18 cellular contexts compared by ENCODE assay signal in the genomic region with DNA sequence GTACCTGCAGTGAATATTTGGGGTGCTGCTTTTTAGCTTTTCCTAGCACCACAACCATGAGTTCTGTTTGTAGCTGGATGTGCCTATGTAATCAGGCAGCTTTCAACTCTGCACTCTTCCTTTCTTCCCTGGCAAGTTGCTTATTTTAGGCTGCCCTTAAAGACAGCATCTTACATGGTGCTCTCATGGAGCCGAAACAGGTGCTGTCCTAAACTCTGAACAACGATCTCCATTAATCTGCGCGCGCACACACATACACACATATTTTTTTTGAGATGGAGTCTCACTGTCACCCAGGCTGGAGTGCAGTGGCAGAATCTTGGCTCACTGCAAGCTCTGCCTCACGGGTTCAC. TPM values are rescaled to one million over a fixed set of nuclear protein-coding genes. Genes with fewer than 3 reads are reported as not detected.
A peak's percentile ranks its signal among the peaks of the same experiment; 100 is the strongest.
DNase-seq lines count a peak whose midpoint lies in the region; ATAC-seq and TF ChIP-seq lines count a peak whose summit lies in the region.
"Had no signal": no experiment of that assay in that cellular context is flagged by ENCODE, and none has a peak within 500 bp of the region (broad histone marks: within the 10 kb centered on the region; RNA-seq: fewer than 3 reads in every experiment).

No MANE protein-coding gene starts in this region.

- CTCF ChIA-PET in activated CD8-positive, alpha-beta memory T cell treated with anti-CD3 and anti-CD28 coated beads, Interleukin-2, amount 10 ng/mL, durations not matched to agents 7 days and 5 days (lab: Charles Lee): no interaction called here

- no peaks in the 10 kb centered on the region for H3K9me3 Mint-ChIP-seq in activated CD8-positive, alpha-beta memory T cell treated with anti-CD3 and anti-CD28 coated beads, Interleukin-2, amount 10 ng/mL, durations not matched to agents 7 days and 5 days (ENCODE audit: low read depth)
- H3K9me3 Mint-ChIP-seq in HFFc6 (no peaks in the 10 kb centered on the region), mesothelial cell of epicardium (no peaks in the 10 kb centered on the region)
- no peaks in the 10 kb centered on the region for H3K9me3 Mint-ChIP-seq in activated T-helper 1 cell treated with anti-CD3 and anti-CD28 coated beads, Interleukin-12 subunit alpha, Interleukin-12 subunit beta, Interleukin-2, Interleukin-4 antibody, amounts not matched to agents 30 ng/mL and 10 ng/mL and 1 ng/mL, durations not matched to agents 14 hours and 24 hours and 36 hours
- H3K9me3 Mint-ChIP-seq: CD14-positive monocyte, H9 had no signal

- no peaks in the 10 kb centered on the region for H3K27me3 Mint-ChIP-seq in activated CD8-positive, alpha-beta memory T cell treated with anti-CD3 and anti-CD28 coated beads, Interleukin-2, amount 10 ng/mL, durations not matched to agents 7 days and 5 days
- H3K27me3 Mint-ChIP-seq in HFFc6 (ENCODE audit: insufficient read depth) (peaks cover 5% of the 10 kb centered on the region), mesothelial cell of epicardium (ENCODE audit: low read depth) (no peaks in the 10 kb centered on the region)
- H3K27me3 Mint-ChIP-seq in activated T-helper 1 cell treated with anti-CD3 and anti-CD28 coated beads, Interleukin-12 subunit alpha, Interleukin-12 subunit beta, Interleukin-2, Interleukin-4 antibody, amounts not matched to agents 30 ng/mL and 10 ng/mL and 1 ng/mL, durations not matched to agents 14 hours and 24 hours and 36 hours (ENCODE audit: insufficient read depth): no peaks in the 10 kb centered on the region

- H3K4me3 Mint-ChIP-seq in activated CD8-positive, alpha-beta memory T cell treated with anti-CD3 and anti-CD28 coated beads, Interleukin-2, amount 10 ng/mL, durations not matched to agents 7 days and 5 days: no peak overlapping the region
- H3K4me3 Mint-ChIP-seq in HFFc6 (no peak overlapping the region), mesothelial cell of epicardium (no peak overlapping the region)
- no peak overlapping the region for H3K4me3 Mint-ChIP-seq in activated T-helper 1 cell treated with anti-CD3 and anti-CD28 coated beads, Interleukin-12 subunit alpha, Interleukin-12 subunit beta, Interleukin-2, Interleukin-4 antibody, amounts not matched to agents 30 ng/mL and 10 ng/mL and 1 ng/mL, durations not matched to agents 14 hours and 24 hours and 36 hours
- H3K4me3 Mint-ChIP-seq: CD14-positive monocyte, H9 had no signal

- DNase-seq in activated CD8-positive, alpha-beta memory T cell treated with anti-CD3 and anti-CD28 coated beads, Interleukin-2, amount 50 U/mL, for 48 hours: peak; percentile 55
- DNase-seq in activated CD8-positive, alpha-beta memory T cell treated with anti-CD3 and anti-CD28 coated beads, Interleukin-2, amount 10 ng/mL, durations not matched to agents 7 days and 5 days: no peak
- DNase-seq in HFFc6 (no peak), mesothelial cell of epicardium (ENCODE audit: low spot score in 2 of 2, unreplicated experiment in 2 of 2) (no peak), NAMALWA (ENCODE audit: low spot score) (no peak)
- no peak for DNase-seq in activated T-helper 1 cell treated with anti-CD3 and anti-CD28 coated beads, Interleukin-12 subunit alpha, Interleukin-12 subunit beta, Interleukin-2, Interleukin-4 antibody, amounts not matched to agents 30 ng/mL and 10 ng/mL and 1 ng/mL, durations not matched to agents 14 hours and 24 hours and 36 hours (ENCODE audit: low spot score)
- DNase-seq: ACHN; DND-41; H9; KBM-7; mucosa of descending colon; NCI-H1092 treated with DMSO at 0.1 percent for 48 hours; stimulated activated naive CD4-positive, alpha-beta T cell treated with Interleukin-2 at 50 U/mL for 16 hours; upper lobe of left lung had no signal

- TF ChIP-seq CTCF in HFFc6 (IDR thresholded peaks at IDR 0.05): no peak
- no peak for TF ChIP-seq CTCF in mesothelial cell of epicardium (IDR thresholded peaks at IDR 0.05; ENCODE audit: unreplicated experiment)

- peaks cover 58% of the 10 kb centered on the region for H3K4me1 Mint-ChIP-seq in activated CD8-positive, alpha-beta memory T cell treated with anti-CD3 and anti-CD28 coated beads, Interleukin-2, amount 10 ng/mL, durations not matched to agents 7 days and 5 days
- H3K4me1 Mint-ChIP-seq in HFFc6 (ENCODE audit: low read depth): peaks cover 74% of the 10 kb centered on the region
- H3K4me1 Mint-ChIP-seq in activated T-helper 1 cell treated with anti-CD3 and anti-CD28 coated beads, Interleukin-12 subunit alpha, Interleukin-12 subunit beta, Interleukin-2, Interleukin-4 antibody, amounts not matched to agents 30 ng/mL and 10 ng/mL and 1 ng/mL, durations not matched to agents 14 hours and 24 hours and 36 hours (ENCODE audit: low read depth): peaks cover 65% of the 10 kb centered on the region
- H3K4me1 Mint-ChIP-seq in mesothelial cell of epicardium: peaks cover 49% of the 10 kb centered on the region

- intact Hi-C loops in activated T-helper 1 cell treated with anti-CD3 and anti-CD28 coated beads, Interleukin-12 subunit alpha, Interleukin-12 subunit beta, Interleukin-2, Interleukin-4 antibody, amounts not matched to agents 30 ng/mL and 10 ng/mL and 1 ng/mL, durations not matched to agents 14 hours and 24 hours and 36 hours (cut with micrococcal nuclease): loop anchor here (10.0 kb wide), 2 partner anchors 372 to 472 kb away; no protein-coding TSS in a partner anchor

- ATAC-seq in activated CD8-positive, alpha-beta memory T cell treated with anti-CD3 and anti-CD28 coated beads, Interleukin-2, amount 10 ng/mL, durations not matched to agents 7 days and 5 days: no peak
- ATAC-seq in activated CD4-positive, CD25-positive, alpha-beta regulatory T cell treated with anti-CD3 and anti-CD28 coated beads, Interleukin-2, amount 50 U/mL, for 24 hours: no peak
- ATAC-seq in GM21381 (IDR thresholded peaks at IDR 0.05; ENCODE audit: unreplicated experiment): no peak
- ATAC-seq: gastroesophageal sphincter, mucosa of descending colon had no signal

- H3K27ac Mint-ChIP-seq in activated CD8-positive, alpha-beta memory T cell treated with anti-CD3 and anti-CD28 coated beads, Interleukin-2, amount 10 ng/mL, durations not matched to agents 7 days and 5 days: no peak overlapping the region
- H3K27ac Mint-ChIP-seq in HFFc6 (peak overlapping the region; percentile 3), mesothelial cell of epicardium (peak overlapping the region; percentile 77)
- peak overlapping the region; percentile 43 for H3K27ac Mint-ChIP-seq in activated T-helper 1 cell treated with anti-CD3 and anti-CD28 coated beads, Interleukin-12 subunit alpha, Interleukin-12 subunit beta, Interleukin-2, Interleukin-4 antibody, amounts not matched to agents 30 ng/mL and 10 ng/mL and 1 ng/mL, durations not matched to agents 14 hours and 24 hours and 36 hours

- peaks cover 47% of the 10 kb centered on the region for H3K36me3 Mint-ChIP-seq in activated CD8-positive, alpha-beta memory T cell treated with anti-CD3 and anti-CD28 coated beads, Interleukin-2, amount 10 ng/mL, durations not matched to agents 7 days and 5 days
- H3K36me3 Mint-ChIP-seq in HFFc6 (ENCODE audit: low read depth) (peaks cover 37% of the 10 kb centered on the region), mesothelial cell of epicardium (peaks cover 17% of the 10 kb centered on the region)
- peaks cover 53% of the 10 kb centered on the region for H3K36me3 Mint-ChIP-seq in activated T-helper 1 cell treated with anti-CD3 and anti-CD28 coated beads, Interleukin-12 subunit alpha, Interleukin-12 subunit beta, Interleukin-2, Interleukin-4 antibody, amounts not matched to agents 30 ng/mL and 10 ng/mL and 1 ng/mL, durations not matched to agents 14 hours and 24 hours and 36 hours (ENCODE audit: low read depth)

RNA-seq across cellular contexts. Expression of a gene that starts 9.1 kb away (rescaled TPM):
- 1,000 to 10,000 TPM; 1,245 to 1,320 TPM for total RNA-seq in activated CD8-positive, alpha-beta memory T cell treated with anti-CD3 and anti-CD28 coated beads, Interleukin-2, amount 10 ng/mL, durations not matched to agents 7 days and 5 days
- total RNA-seq in HFFc6 (2021; fragmentation: NEBNext Ultra II Directional; extraction: Animal tissue kit (Norgen Biotek cat#: 25700)): 1,000 to 10,000 TPM; 1,111 to 1,416 (median 1,288) TPM
- 1,627 and 1,651 TPM in 2 replicates for total RNA-seq in activated T-helper 1 cell treated with anti-CD3 and anti-CD28 coated beads, Interleukin-12 subunit alpha, Interleukin-12 subunit beta, Interleukin-2, Interleukin-4 antibody, amounts not matched to agents 30 ng/mL and 10 ng/mL and 1 ng/mL, durations not matched to agents 14 hours and 24 hours and 36 hours
- total RNA-seq in mesothelial cell of epicardium: 1,414 to 1,482 TPM (median 1,481 TPM) in 3 replicates

RNA-seq across cellular contexts. Expression of a gene that starts 13.4 kb away (rescaled TPM):
- total RNA-seq in activated CD8-positive, alpha-beta memory T cell treated with anti-CD3 and anti-CD28 coated beads, Interleukin-2, amount 10 ng/mL, durations not matched to agents 7 days and 5 days: 10 to 100 TPM; 17.7 to 20.8 TPM
- total RNA-seq in HFFc6 (2021; fragmentation: NEBNext Ultra II Directional; extraction: Animal tissue kit (Norgen Biotek cat#: 25700)): 10 to 100 TPM; 18.0 to 21.0 (median 19.8) TPM
- 29.5 and 30.8 TPM in 2 replicates for total RNA-seq in activated T-helper 1 cell treated with anti-CD3 and anti-CD28 coated beads, Interleukin-12 subunit alpha, Interleukin-12 subunit beta, Interleukin-2, Interleukin-4 antibody, amounts not matched to agents 30 ng/mL and 10 ng/mL and 1 ng/mL, durations not matched to agents 14 hours and 24 hours and 36 hours
- total RNA-seq in mesothelial cell of epicardium: 23.7 to 24.5 TPM (median 23.9 TPM) in 3 replicates
